ENCODE assay signal across 20 cellular contexts in the genomic region with DNA sequence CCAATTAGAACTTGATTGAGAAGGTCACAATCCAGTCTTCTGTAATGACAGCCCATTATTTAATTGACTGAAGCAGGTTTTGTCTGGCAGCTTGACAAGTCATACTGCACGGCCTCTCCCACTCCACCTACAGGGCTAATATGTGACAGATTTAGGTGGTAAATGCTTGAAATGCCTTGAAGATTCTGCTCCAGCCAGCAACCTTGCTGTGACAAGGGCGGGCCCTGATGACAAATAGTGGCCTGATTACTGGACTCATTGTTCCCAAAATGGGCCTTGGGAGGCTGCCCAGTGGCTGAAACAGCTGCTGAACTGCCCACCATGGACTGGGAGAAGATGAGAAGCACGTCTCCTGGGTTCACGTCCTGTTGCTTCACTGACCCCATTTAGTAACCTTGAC. TPM values are rescaled to one million over a fixed set of nuclear protein-coding genes. Genes with fewer than 3 reads are reported as not detected.
DNase-seq lines count a peak whose midpoint lies in the region; ATAC-seq and TF ChIP-seq lines count a peak whose summit lies in the region.
"Had no signal": no experiment of that assay in that cellular context is flagged by ENCODE, and none has a peak within 500 bp of the region (broad histone marks: within the 10 kb centered on the region; RNA-seq: fewer than 3 reads in every experiment).

No MANE protein-coding gene starts in this region.

- no peak overlapping the region for H3K27ac Mint-ChIP-seq in activated CD8-positive, alpha-beta T cell treated with anti-CD3 and anti-CD28 coated beads, Interleukin-2, amount 10 ng/mL, durations not matched to agents 7 days and 5 days
- H3K27ac Mint-ChIP-seq in activated CD8-positive, alpha-beta T cell treated with anti-CD3 and anti-CD28 coated beads for 36 hours = no peak overlapping the region
- H3K27ac Mint-ChIP-seq: B cell, GM23338 had no signal

- H3K27me3 Mint-ChIP-seq in activated CD8-positive, alpha-beta T cell treated with anti-CD3 and anti-CD28 coated beads, Interleukin-2, amount 10 ng/mL, durations not matched to agents 7 days and 5 days (ENCODE audit: low read depth) = peaks cover 4% of the 10 kb centered on the region
- peaks cover 2% of the 10 kb centered on the region for H3K27me3 Mint-ChIP-seq in activated CD8-positive, alpha-beta T cell treated with anti-CD3 and anti-CD28 coated beads for 36 hours

- POLR2A ChIA-PET in activated CD8-positive, alpha-beta T cell treated with anti-CD3 and anti-CD28 coated beads, Interleukin-2, amount 10 ng/mL, durations not matched to agents 7 days and 5 days (lab: Charles Lee) = no interaction called here
- POLR2A ChIA-PET in activated CD8-positive, alpha-beta T cell treated with anti-CD3 and anti-CD28 coated beads for 36 hours (lab: Charles Lee) = no interaction called here

- TF ChIP-seq CTCF in activated CD8-positive, alpha-beta T cell treated with anti-CD3 and anti-CD28 coated beads for 36 hours (IDR thresholded peaks at IDR 0.05) = no peak

- H3K36me3 Mint-ChIP-seq in activated CD8-positive, alpha-beta T cell treated with anti-CD3 and anti-CD28 coated beads, Interleukin-2, amount 10 ng/mL, durations not matched to agents 7 days and 5 days (ENCODE audit: low read depth) = no peaks in the 10 kb centered on the region
- H3K36me3 Mint-ChIP-seq in activated CD8-positive, alpha-beta T cell treated with anti-CD3 and anti-CD28 coated beads for 36 hours (ENCODE audit: low read depth) = no peaks in the 10 kb centered on the region

- DNase-seq in activated CD8-positive, alpha-beta T cell treated with anti-CD3 and anti-CD28 coated beads, Interleukin-2, amount 10 ng/mL, durations not matched to agents 7 days and 5 days = peak; percentile 11
- DNase-seq in activated CD8-positive, alpha-beta T cell treated with anti-CD3 and anti-CD28 coated beads for 36 hours = no peak
- peak; percentile 3 for DNase-seq in M059J (ENCODE audit: low read depth)
- peak; percentile 11 for DNase-seq in renal cortical epithelial cell (ENCODE audit: low read depth)
- DNase-seq in stimulated activated CD8-positive, alpha-beta memory T cell treated with anti-CD3 and anti-CD28 coated beads, Interleukin-4, amount 100 ng/mL, for 48 hours = no peak
- no peak for DNase-seq in activated CD4-positive, alpha-beta T cell treated with anti-CD3 and anti-CD28 coated beads for 48 hours
- DNase-seq: 8988T, COR-L47, DMS 273 treated with DMSO at 0.1 percent for 48 hours, GF-D8, HCEC 1CT, MV-4-11, NCI-H1694 treated with DMSO at 0.1 percent for 48 hours, NCI-H510A, NCI-H774, PC-3 had no signal

- H3K4me3 Mint-ChIP-seq in activated CD8-positive, alpha-beta T cell treated with anti-CD3 and anti-CD28 coated beads, Interleukin-2, amount 10 ng/mL, durations not matched to agents 7 days and 5 days = no peak overlapping the region
- H3K4me3 Mint-ChIP-seq in activated CD8-positive, alpha-beta T cell treated with anti-CD3 and anti-CD28 coated beads for 36 hours = no peak overlapping the region
- H3K4me3 Mint-ChIP-seq: B cell, GM23338 had no signal

- CTCF ChIA-PET in activated CD8-positive, alpha-beta T cell treated with anti-CD3 and anti-CD28 coated beads, Interleukin-2, amount 10 ng/mL, durations not matched to agents 7 days and 5 days (lab: Charles Lee) = interaction anchor here (0.6 to 1.7 kb wide), 2 partner anchors 15 to 1679 kb away, joined by 3 to 7 read pairs; no protein-coding TSS in a partner anchor
- CTCF ChIA-PET in activated CD8-positive, alpha-beta T cell treated with anti-CD3 and anti-CD28 coated beads for 36 hours (lab: Charles Lee) = interaction anchor here (2.3 kb wide), 1 partner anchor 15 kb away, joined by 17 read pairs; no protein-coding TSS in a partner anchor

- no peak for ATAC-seq in activated CD8-positive, alpha-beta T cell treated with anti-CD3 and anti-CD28 coated beads, Interleukin-2, amount 10 ng/mL, durations not matched to agents 7 days and 5 days
- no peak for ATAC-seq in activated CD8-positive, alpha-beta T cell treated with anti-CD3 and anti-CD28 coated beads for 36 hours
- peak; percentile 19 for ATAC-seq in esophagus mucosa
- no peak for ATAC-seq in GM19455 (IDR thresholded peaks at IDR 0.05; ENCODE audit: unreplicated experiment)
- ATAC-seq: GM23338, PC-3 had no signal

- H3K9me3 Mint-ChIP-seq in activated CD8-positive, alpha-beta T cell treated with anti-CD3 and anti-CD28 coated beads, Interleukin-2, amount 10 ng/mL, durations not matched to agents 7 days and 5 days (ENCODE audit: insufficient read depth) = no peaks in the 10 kb centered on the region
- no peaks in the 10 kb centered on the region for H3K9me3 Mint-ChIP-seq in activated CD8-positive, alpha-beta T cell treated with anti-CD3 and anti-CD28 coated beads for 36 hours
- H3K9me3 Mint-ChIP-seq: GM23338 had no signal

- intact Hi-C loops in activated CD8-positive, alpha-beta T cell treated with anti-CD3 and anti-CD28 coated beads for 36 hours (cut with micrococcal nuclease) = loop anchor here (5.0 kb wide), 2 partner anchors 257 to 392 kb away; no protein-coding TSS in a partner anchor

- H3K4me1 Mint-ChIP-seq in activated CD8-positive, alpha-beta T cell treated with anti-CD3 and anti-CD28 coated beads, Interleukin-2, amount 10 ng/mL, durations not matched to agents 7 days and 5 days (ENCODE audit: low read depth) = no peaks in the 10 kb centered on the region
- H3K4me1 Mint-ChIP-seq in activated CD8-positive, alpha-beta T cell treated with anti-CD3 and anti-CD28 coated beads for 36 hours (ENCODE audit: low read depth) = no peaks in the 10 kb centered on the region
- H3K4me1 Mint-ChIP-seq: GM23338 had no signal

RNA-seq across cellular contexts. Expression of a gene that starts 30.0 kb away (rescaled TPM):
- total RNA-seq in activated CD8-positive, alpha-beta T cell treated with anti-CD3 and anti-CD28 coated beads, Interleukin-2, amount 10 ng/mL, durations not matched to agents 7 days and 5 days = not detected
- not detected for total RNA-seq in activated CD8-positive, alpha-beta T cell treated with anti-CD3 and anti-CD28 coated beads for 36 hours
- not detected in 2 replicates for total RNA-seq in M059J (2014; rRNA removed; shearing (Covaris generic))
- total RNA-seq in esophagus mucosa = 1,110 TPM
- not detected in 2 replicates for total RNA-seq in renal cortical epithelial cell
- total RNA-seq: B cell, GM23338, PC-3 had no signal

Comparison
In these comparisons a context has a peak if more than half of its experiments do, and no peak if none do; other contexts are left out.
1. DNase-seq: peak in activated CD8-positive, alpha-beta T cell treated with anti-CD3 and anti-CD28 coated beads, Interleukin-2, amount 10 ng/mL, durations not matched to agents 7 days and 5 days (single experiment), M059J (single experiment) and renal cortical epithelial cell (single experiment); none in activated CD8-positive, alpha-beta T cell treated with anti-CD3 and anti-CD28 coated beads for 36 hours (single experiment), stimulated activated CD8-positive, alpha-beta memory T cell treated with anti-CD3 and anti-CD28 coated beads, Interleukin-4, amount 100 ng/mL, for 48 hours (single experiment) and activated CD4-positive, alpha-beta T cell treated with anti-CD3 and anti-CD28 coated beads for 48 hours (single experiment).
2. RNA of a gene that starts 30.0 kb away (total RNA-seq): 1,110 TPM in esophagus mucosa (single experiment); not detected in activated CD8-positive, alpha-beta T cell treated with anti-CD3 and anti-CD28 coated beads, Interleukin-2, amount 10 ng/mL, durations not matched to agents 7 days and 5 days, not detected in activated CD8-positive, alpha-beta T cell treated with anti-CD3 and anti-CD28 coated beads for 36 hours, not detected in M059J and not detected in renal cortical epithelial cell; every median in the first group is over 1,000 times any median in the second.